ENCODE assay signal across 13 cellular contexts in genomic region chr2:190587106-190587505, GRCh38. TPM values are rescaled to one million over a fixed set of nuclear protein-coding genes. Genes with fewer than 3 reads are reported as not detected.
DNase-seq lines count a peak whose midpoint lies in the region; TF ChIP-seq lines count a peak whose summit lies in the region.
"Had no signal": no experiment of that assay in that cellular context is flagged by ENCODE, and none has a peak within 500 bp of the region (broad histone marks: within the 10 kb centered on the region; RNA-seq: fewer than 3 reads in every experiment).

No MANE protein-coding gene starts in this region.

- DNase-seq in NCI-H82 (lab: John Stamatoyannopoulos, UW), result peak; percentile 26
- DNase-seq in NCI-H82 treated with DMSO at 0.1 percent for 48 hours (lab: John Stamatoyannopoulos, UW; ENCODE audit: unreplicated experiment), result no peak
- peak; percentile 27 for DNase-seq in LHCN-M2 (ENCODE audit: low read depth)
- DNase-seq in SJCRH30, result peak; percentile 76 to 83
- peak; percentile 43 for DNase-seq in myocyte (ENCODE audit: low read depth)
- no peak for DNase-seq in mesothelial cell of epicardium (ENCODE audit: low spot score in 2 of 2, unreplicated experiment in 2 of 2)
- no peak for DNase-seq in hepatic stellate cell (ENCODE audit: low spot score)
- no peak for DNase-seq in activated CD8-positive, alpha-beta memory T cell treated with anti-CD3 and anti-CD28 coated beads, Interleukin-2, amount 50 U/mL, for 4 hours
- DNase-seq: ACHN; CD4-positive, alpha-beta T cell; NCI-H1417 treated with DMSO at 0.1 percent for 48 hours; NCI-H2081; T-helper 17 cell had no signal

- peaks cover 16% of the 10 kb centered on the region for H3K4me1 Mint-ChIP-seq in mesothelial cell of epicardium
- H3K4me1 Mint-ChIP-seq: T-helper 17 cell had no signal

- no peak overlapping the region for H3K4me3 ChIP-seq in SJCRH30

- H3K27me3 ChIP-seq in SJCRH30, result no peaks in the 10 kb centered on the region

- H3K36me3 ChIP-seq in SJCRH30, result no peaks in the 10 kb centered on the region

- no peaks in the 10 kb centered on the region for H3K9me3 Mint-ChIP-seq in mesothelial cell of epicardium
- H3K9me3 Mint-ChIP-seq: CD4-positive, alpha-beta T cell had no signal

- no peak for TF ChIP-seq CTCF in mesothelial cell of epicardium (IDR thresholded peaks at IDR 0.05; ENCODE audit: unreplicated experiment)

- H3K4me1 ChIP-seq in SJCRH30, result peaks cover 22% of the 10 kb centered on the region

- H3K36me3 Mint-ChIP-seq in mesothelial cell of epicardium, result no peaks in the 10 kb centered on the region

- no peak overlapping the region for H3K4me3 Mint-ChIP-seq in mesothelial cell of epicardium
- H3K4me3 Mint-ChIP-seq: CD4-positive, alpha-beta T cell; T-helper 17 cell had no signal

- no peaks in the 10 kb centered on the region for H3K27me3 Mint-ChIP-seq in mesothelial cell of epicardium (ENCODE audit: low read depth)
- H3K27me3 Mint-ChIP-seq: CD4-positive, alpha-beta T cell; T-helper 17 cell had no signal

- H3K9me3 ChIP-seq in SJCRH30 (replicated peaks), result no peaks in the 10 kb centered on the region

- no peak overlapping the region for H3K27ac ChIP-seq in SJCRH30

- H3K27ac Mint-ChIP-seq in mesothelial cell of epicardium, result no peak overlapping the region
- H3K27ac Mint-ChIP-seq: CD4-positive, alpha-beta T cell; T-helper 17 cell had no signal

RNA-seq across cellular contexts. Expression of gene NEMP2, which starts 52.6 kb away (rescaled TPM):
- total RNA-seq in LHCN-M2 (2014; rRNA removed), result 13.7 and 16.7 TPM in 2 replicates
- polyA plus RNA-seq in LHCN-M2 (2012), result 3.6 TPM
- 19.3 and 20.9 TPM in 2 replicates for total RNA-seq in SJCRH30 (2014; rRNA removed; shearing (Covaris generic))
- total RNA-seq in myocyte, result 2.0 and 4.7 TPM in 2 replicates
- 3.6 TPM for polyA plus RNA-seq in myocyte (2012)
- total RNA-seq in mesothelial cell of epicardium, result 17.6 to 21.1 TPM (median 18.9 TPM) in 3 replicates

Comparison
In these comparisons a context has a peak if more than half of its experiments do, and no peak if none do; other contexts are left out.
1. DNase-seq: peak in NCI-H82 (single experiment), LHCN-M2 (single experiment), SJCRH30 (2 of 2) and myocyte (single experiment); none in NCI-H82 treated with DMSO at 0.1 percent for 48 hours (single experiment), mesothelial cell of epicardium (0 of 2), hepatic stellate cell (single experiment) and activated CD8-positive, alpha-beta memory T cell treated with anti-CD3 and anti-CD28 coated beads, Interleukin-2, amount 50 U/mL, for 4 hours (single experiment).